ENCODE assay signal across 9 cellular contexts in the genomic region with DNA sequence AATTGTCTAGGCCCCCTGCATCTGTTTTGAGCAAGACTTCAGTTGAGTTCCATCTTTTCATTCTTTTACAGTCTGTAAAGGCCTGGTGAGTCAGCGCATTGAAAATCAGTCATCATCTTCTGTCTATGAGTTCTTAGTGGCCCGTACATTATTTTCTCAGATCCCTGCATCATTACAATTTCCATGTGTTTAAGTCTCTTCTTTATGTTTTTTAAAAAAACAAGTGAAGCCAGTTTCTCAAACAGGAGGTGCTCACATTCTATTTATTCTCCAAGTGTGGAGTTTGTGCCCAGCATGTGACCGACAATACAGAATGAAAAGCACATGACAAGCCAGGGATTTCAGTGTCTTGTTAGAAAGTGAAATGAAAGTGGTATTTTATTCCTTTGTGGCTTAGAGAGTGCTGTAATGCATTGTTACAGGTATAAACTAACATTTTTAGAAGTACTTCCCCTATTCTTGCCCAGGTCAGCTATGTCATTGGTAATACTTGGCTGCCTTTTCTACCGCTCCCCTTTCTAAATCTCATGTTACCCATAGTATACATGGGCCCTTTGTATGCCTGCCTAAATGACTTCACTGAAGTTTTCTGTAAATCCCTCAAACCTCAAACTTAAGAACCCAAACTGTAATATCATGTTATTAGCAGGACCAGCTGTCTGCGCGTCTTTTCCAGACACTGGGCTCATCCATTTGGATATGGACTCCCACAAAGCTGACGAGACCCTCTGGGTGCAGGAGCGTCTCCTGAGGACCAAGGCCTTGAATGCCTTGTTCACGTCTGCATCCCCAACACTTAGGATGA.
A peak's percentile ranks its signal among the peaks of the same experiment; 100 is the strongest.
DNase-seq lines count a peak whose midpoint lies in the region; ATAC-seq, FAIRE-seq and TF ChIP-seq lines count a peak whose summit lies in the region.
"Had no signal": no experiment of that assay in that cellular context is flagged by ENCODE, and none has a peak within 500 bp of the region (broad histone marks: within the 10 kb centered on the region; RNA-seq: fewer than 3 reads in every experiment).

No MANE protein-coding gene starts in this region.

- peak; percentile 55 for ATAC-seq in GM19452 (IDR thresholded peaks at IDR 0.05; ENCODE audit: unreplicated experiment)
- peak; percentile 75 for ATAC-seq in HG03196 (IDR thresholded peaks at IDR 0.05; ENCODE audit: unreplicated experiment)

- no peaks in the 10 kb centered on the region for H3K27me3 ChIP-seq in small intestine (ENCODE audit: control insufficient read depth in 2 of 2, insufficient read depth in 2 of 2, low read length in 2 of 2)
- no peaks in the 10 kb centered on the region for H3K27me3 ChIP-seq in ovary

- DNase-seq in AG04449 (ENCODE audit: low read depth, low spot score), result peak; percentile 40
- peak; percentile 44 to 86 for DNase-seq in cardiac fibroblast (ENCODE audit: low read depth in 2 of 2)
- no peak for DNase-seq in NCI-H1436 treated with DMSO at 0.1 percent for 48 hours (lab: John Stamatoyannopoulos, UW)
- no peak for DNase-seq in small intestine
- DNase-seq in ovary, result no peak
- no peak for DNase-seq in NCI-H82 treated with DMSO at 0.1 percent for 48 hours (lab: John Stamatoyannopoulos, UW; ENCODE audit: unreplicated experiment)
- DNase-seq: NCI-H1092 treated with DMSO at 0.1 percent for 48 hours had no signal

- H3K36me3 ChIP-seq in small intestine (ENCODE audit: control insufficient read depth in 2 of 2, insufficient read depth in 2 of 2, low read length in 2 of 2), result no peaks in the 10 kb centered on the region
- no peaks in the 10 kb centered on the region for H3K36me3 ChIP-seq in ovary

- intact Hi-C loops in ovary (cut with DNase I), result no loop called here

- TF ChIP-seq CTCF in AG04449 (IDR thresholded peaks at IDR 0.05; ENCODE audit: insufficient read depth, low read length, missing control alignments) (no peak), cardiac fibroblast (IDR thresholded peaks at IDR 0.05; ENCODE audit: low read depth, low read length) (no peak), ovary (IDR thresholded peaks at IDR 0.05) (no peak)

- no peak for FAIRE-seq in small intestine (lab: Jason Lieb, UNC)

- H3K4me1 ChIP-seq in small intestine (ENCODE audit: control insufficient read depth in 2 of 2, insufficient read depth in 1 of 2, low read depth in 1 of 2, low read length in 1 of 2) (peaks cover 2 to 3% of the 10 kb centered on the region in 2 donors), ovary (ENCODE audit: insufficient read depth) (peaks cover 5% of the 10 kb centered on the region)

- no peak for TF ChIP-seq POLR2A in ovary (IDR thresholded peaks at IDR 0.05)

- H3K9me3 ChIP-seq in small intestine (ENCODE audit: control insufficient read depth, low read depth) (no peaks in the 10 kb centered on the region), ovary (no peaks in the 10 kb centered on the region)

- H3K4me3 ChIP-seq in AG04449 (ENCODE audit: low read depth, low read length) (no peak overlapping the region), cardiac fibroblast (replicated peaks in 1 of 2; ENCODE audit: low read depth in 2 of 2, low read length in 2 of 2) (no peak overlapping the region), small intestine (ENCODE audit: low read depth in 1 of 2, low read length in 2 of 2) (no peak overlapping the region), ovary (no peak overlapping the region)

- TF ChIP-seq EP300 in ovary (IDR thresholded peaks at IDR 0.05), result no peak

- CTCF ChIA-PET in AG04449 (lab: Yijun Ruan, JAX), result interaction anchor here (1.1 to 1.2 kb wide), 3 partner anchors 10 to 245 kb away, joined by 3 read pairs; no protein-coding TSS in a partner anchor

- 91 to 95% (median 93%) methylated on average over 9 of the region's 9 CpGs for WGBS in small intestine, 3 donors
- WGBS in ovary, 3 donors, result 91 to 94% (median 93%) methylated on average over 9 of the region's 9 CpGs

- POLR2A ChIA-PET in AG04449 (lab: Yijun Ruan, JAX), result no interaction called here

- H3K27ac ChIP-seq in small intestine (ENCODE audit: low read depth in 1 of 2, low read length in 1 of 2) (no peak overlapping the region), ovary (no peak overlapping the region)

Comparison
In these comparisons a context has a peak if more than half of its experiments do, and no peak if none do; other contexts are left out.
1. DNase-seq: peak in AG04449 (single experiment) and cardiac fibroblast (2 of 2); none in NCI-H1436 treated with DMSO at 0.1 percent for 48 hours (single experiment), small intestine (single experiment), ovary (0 of 5) and NCI-H82 treated with DMSO at 0.1 percent for 48 hours (single experiment).